9 cellular contexts compared by ENCODE assay signal in the genomic region with DNA sequence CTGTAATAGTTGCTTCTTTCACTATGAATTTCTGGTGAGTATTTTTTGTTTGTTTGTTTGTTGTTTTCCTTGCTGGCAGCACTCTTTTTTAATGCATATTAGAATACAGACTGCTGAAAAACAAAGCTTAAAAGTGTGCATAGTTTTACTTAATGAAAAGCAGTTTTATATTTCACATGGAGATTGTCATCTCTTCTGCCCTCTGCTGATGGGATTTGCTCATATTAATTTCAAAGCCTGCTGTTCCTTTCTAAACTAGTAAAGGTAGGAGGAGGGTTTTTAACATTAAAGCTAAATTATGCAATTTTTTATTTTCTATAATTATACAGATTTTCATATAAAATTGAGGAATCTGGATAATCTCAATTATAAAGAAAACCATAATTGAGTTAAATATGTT.
DNase-seq lines count a peak whose midpoint lies in the region; ATAC-seq, FAIRE-seq and TF ChIP-seq lines count a peak whose summit lies in the region.
"Had no signal": no experiment of that assay in that cellular context is flagged by ENCODE, and none has a peak within 500 bp of the region (broad histone marks: within the 10 kb centered on the region; RNA-seq: fewer than 3 reads in every experiment).

No MANE protein-coding gene starts in this region.

- H3K9me3 ChIP-seq in adipocyte (ENCODE audit: control insufficient read depth, low read length) = no peaks in the 10 kb centered on the region
- no peaks in the 10 kb centered on the region for H3K9me3 ChIP-seq in colonic mucosa
- H3K9me3 ChIP-seq in T-helper 17 cell (ENCODE audit: control insufficient read depth, low read length, poor library complexity, severe bottlenecking) = no peaks in the 10 kb centered on the region

- no peak overlapping the region for H3K27ac Mint-ChIP-seq in natural killer cell
- H3K27ac Mint-ChIP-seq in T-helper 17 cell = no peak overlapping the region

- H3K36me3 Mint-ChIP-seq in natural killer cell (no peaks in the 10 kb centered on the region), T-helper 17 cell (ENCODE audit: low read depth) (no peaks in the 10 kb centered on the region)

- TF ChIP-seq CTCF in AG10803 (conservative IDR thresholded peaks at IDR 0.05; ENCODE audit: low read length) (peak; percentile 52), kidney epithelial cell (IDR thresholded peaks at IDR 0.05; ENCODE audit: insufficient read depth, low read length, poor library complexity, severe bottlenecking) (peak; percentile 30), natural killer cell (IDR thresholded peaks at IDR 0.05) (no peak), colonic mucosa (IDR thresholded peaks at IDR 0.05) (no peak)

- FAIRE-seq in HTR-8/SVneo (lab: Jason Lieb, UNC) = no peak
- FAIRE-seq: kidney had no signal

- H3K4me3 Mint-ChIP-seq in natural killer cell (no peak overlapping the region), T-helper 17 cell (no peak overlapping the region)

- ATAC-seq in natural killer cell (no peak), T-helper 17 cell (no peak), left cardiac atrium (no peak)

- H3K9ac ChIP-seq in adipocyte (ENCODE audit: low read length) (peak overlapping the region; percentile 55), colonic mucosa (ENCODE audit: low read depth in 2 of 2, low read length in 2 of 2) (no peak overlapping the region)

- no peaks in the 10 kb centered on the region for H3K9me3 Mint-ChIP-seq in natural killer cell

- H3K36me3 ChIP-seq in adipocyte (ENCODE audit: control insufficient read depth, insufficient read depth, low read length, severe bottlenecking) = no peaks in the 10 kb centered on the region
- H3K36me3 ChIP-seq in kidney epithelial cell (ENCODE audit: control insufficient read depth, insufficient read depth, low read length) = no peaks in the 10 kb centered on the region
- no peaks in the 10 kb centered on the region for H3K36me3 ChIP-seq in colonic mucosa

- no peak overlapping the region for H3K4me3 ChIP-seq in AG10803 (ENCODE audit: low read length)
- no peak overlapping the region for H3K4me3 ChIP-seq in adipocyte (ENCODE audit: low read length)
- H3K4me3 ChIP-seq in kidney epithelial cell (ENCODE audit: low read depth, low read length) = no peak overlapping the region
- H3K4me3 ChIP-seq in colonic mucosa = no peak overlapping the region

- H3K4me1 Mint-ChIP-seq in natural killer cell (no peaks in the 10 kb centered on the region), T-helper 17 cell (no peaks in the 10 kb centered on the region)

- H3K4me1 ChIP-seq in adipocyte (ENCODE audit: control insufficient read depth, insufficient read depth, low read length) = peaks cover 6% of the 10 kb centered on the region
- no peaks in the 10 kb centered on the region for H3K4me1 ChIP-seq in colonic mucosa

- H3K27me3 Mint-ChIP-seq in natural killer cell (ENCODE audit: low read depth in 2 of 2) = no peaks in the 10 kb centered on the region
- H3K27me3 Mint-ChIP-seq in T-helper 17 cell = no peaks in the 10 kb centered on the region

- peak; percentile 21 for DNase-seq in AG10803 (ENCODE audit: low read depth)
- DNase-seq in HTR-8/SVneo (ENCODE audit: insufficient read length, low spot score) = peak; percentile 2
- DNase-seq in adipocyte (ENCODE audit: low read depth) = peak; percentile 74
- DNase-seq in kidney epithelial cell (ENCODE audit: low read depth) = no peak
- no peak for DNase-seq in natural killer cell
- no peak for DNase-seq in colonic mucosa
- DNase-seq in T-helper 17 cell = no peak
- no peak for DNase-seq in left cardiac atrium
- DNase-seq: kidney had no signal

- H3K27me3 ChIP-seq in adipocyte (replicated peaks; ENCODE audit: control insufficient read depth, insufficient read depth, low read length) = no peaks in the 10 kb centered on the region
- no peaks in the 10 kb centered on the region for H3K27me3 ChIP-seq in kidney epithelial cell (ENCODE audit: control insufficient read depth, insufficient read depth, low read length)
- no peaks in the 10 kb centered on the region for H3K27me3 ChIP-seq in colonic mucosa

- intact Hi-C loops in natural killer cell (cut with micrococcal nuclease) (no loop called here), colonic mucosa (cut with DNase I) (no loop called here), left cardiac atrium (cut with DNase I) (no loop called here)

- H3K27ac ChIP-seq in colonic mucosa = no peak overlapping the region

Comparison
In these comparisons a context has a peak if more than half of its experiments do, and no peak if none do; other contexts are left out.
1. DNase-seq: peak in AG10803 (single experiment), HTR-8/SVneo (single experiment) and adipocyte (single experiment); none in kidney epithelial cell (single experiment), natural killer cell (single experiment), colonic mucosa (single experiment), T-helper 17 cell (0 of 3) and left cardiac atrium (single experiment).
2. CTCF ChIP-seq: peak in AG10803 (single experiment) and kidney epithelial cell (single experiment); none in natural killer cell (single experiment) and colonic mucosa (single experiment).